ENCODE assay signal across 1 cellular context in the genomic region with DNA sequence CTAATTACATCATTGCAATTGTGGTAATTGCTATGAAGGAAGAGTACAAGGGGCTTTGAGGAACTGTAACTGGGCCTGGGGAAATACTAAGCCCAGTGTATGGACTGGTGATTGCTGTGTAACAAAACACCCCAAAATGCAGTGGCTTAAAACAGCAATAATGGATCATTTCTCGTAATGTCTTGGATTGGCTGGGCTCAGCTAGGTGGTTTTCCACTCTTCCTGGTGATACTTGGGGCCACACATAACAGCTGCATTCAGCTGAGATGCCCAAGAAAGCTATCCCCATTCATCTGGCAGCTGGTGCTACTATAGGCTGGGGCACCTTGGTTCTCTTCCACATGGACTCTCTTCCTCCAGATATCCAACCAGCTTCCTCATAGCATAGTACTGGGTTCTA.
TF ChIP-seq lines count a peak whose summit lies in the region.

No MANE protein-coding gene starts in this region.

TF ChIP-seq in HepG2, 621 proteins besides CTCF, POLR2A, EP300 and RAD21 (continued from another document):
- TF ChIP-seq, protein P1, sequence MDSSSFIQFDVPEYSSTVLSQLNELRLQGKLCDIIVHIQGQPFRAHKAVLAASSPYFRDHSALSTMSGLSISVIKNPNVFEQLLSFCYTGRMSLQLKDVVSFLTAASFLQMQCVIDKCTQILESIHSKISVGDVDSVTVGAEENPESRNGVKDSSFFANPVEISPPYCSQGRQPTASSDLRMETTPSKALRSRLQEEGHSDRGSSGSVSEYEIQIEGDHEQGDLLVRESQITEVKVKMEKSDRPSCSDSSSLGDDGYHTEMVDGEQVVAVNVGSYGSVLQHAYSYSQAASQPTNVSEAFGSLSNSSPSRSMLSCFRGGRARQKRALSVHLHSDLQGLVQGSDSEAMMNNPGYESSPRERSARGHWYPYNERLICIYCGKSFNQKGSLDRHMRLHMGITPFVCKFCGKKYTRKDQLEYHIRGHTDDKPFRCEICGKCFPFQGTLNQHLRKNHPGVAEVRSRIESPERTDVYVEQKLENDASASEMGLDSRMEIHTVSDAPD (CRISPR knock-in tag; IDR thresholded peaks at IDR 0.05) = no peak
- TF ChIP-seq ZNF331 (CRISPR knock-in tag; IDR thresholded peaks at IDR 0.05) (peak; percentile 98), TBX3 (IDR thresholded peaks at IDR 0.05; ENCODE audit: borderline replicate concordance) (no peak)
- TF ChIP-seq, protein P2, sequence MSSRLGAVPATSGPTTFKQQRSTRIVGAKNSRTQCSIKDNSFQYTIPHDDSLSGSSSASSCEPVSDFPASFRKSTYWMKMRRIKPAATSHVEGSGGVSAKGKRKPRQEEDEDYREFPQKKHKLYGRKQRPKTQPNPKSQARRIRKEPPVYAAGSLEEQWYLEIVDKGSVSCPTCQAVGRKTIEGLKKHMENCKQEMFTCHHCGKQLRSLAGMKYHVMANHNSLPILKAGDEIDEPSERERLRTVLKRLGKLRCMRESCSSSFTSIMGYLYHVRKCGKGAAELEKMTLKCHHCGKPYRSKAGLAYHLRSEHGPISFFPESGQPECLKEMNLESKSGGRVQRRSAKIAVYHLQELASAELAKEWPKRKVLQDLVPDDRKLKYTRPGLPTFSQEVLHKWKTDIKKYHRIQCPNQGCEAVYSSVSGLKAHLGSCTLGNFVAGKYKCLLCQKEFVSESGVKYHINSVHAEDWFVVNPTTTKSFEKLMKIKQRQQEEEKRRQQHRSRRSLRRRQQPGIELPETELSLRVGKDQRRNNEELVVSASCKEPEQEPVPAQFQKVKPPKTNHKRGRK (CRISPR knock-in tag; IDR thresholded peaks at IDR 0.05) = no peak
